In the genomic region with DNA sequence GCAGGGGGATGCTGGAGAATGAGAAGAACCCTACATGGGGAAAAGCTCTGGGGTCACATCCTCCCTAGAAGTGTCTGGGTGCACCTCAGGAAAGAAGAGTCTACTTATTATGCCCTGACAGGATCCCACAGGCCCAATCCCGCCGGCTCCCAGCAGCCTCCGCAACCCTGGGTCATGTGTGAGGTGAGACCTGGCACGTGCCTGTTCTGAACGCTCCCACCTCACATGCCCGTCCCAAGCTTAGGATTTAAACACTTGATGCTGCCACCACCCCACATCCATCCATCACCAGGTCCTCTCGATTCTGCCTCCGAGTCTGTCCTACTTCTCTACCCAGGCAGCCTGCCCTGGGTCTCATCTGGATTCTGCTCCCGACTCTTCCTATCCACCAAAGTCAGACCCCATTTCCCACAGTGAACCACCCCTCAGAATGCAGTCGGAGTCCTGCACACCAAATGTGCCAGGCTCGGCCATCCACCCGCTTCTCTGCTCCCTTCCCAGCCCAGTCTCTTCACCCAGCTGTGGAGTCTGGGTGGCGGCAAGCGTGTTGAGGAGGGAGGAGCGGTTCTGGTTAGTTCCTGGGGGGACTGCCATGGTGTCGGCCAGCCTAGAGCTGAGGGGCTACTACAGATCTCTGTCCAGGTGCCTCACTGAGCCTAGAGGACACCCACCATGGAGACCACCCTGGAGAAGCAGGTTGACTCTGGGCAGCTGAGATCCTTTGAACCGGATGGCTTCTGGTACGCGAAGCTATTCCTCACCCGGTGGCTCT, we compare ENCODE assay signal across 8 cellular contexts. TPM values are rescaled to one million over a fixed set of nuclear protein-coding genes. Genes with fewer than 3 reads are reported as not detected.
DNase-seq lines count a peak whose midpoint lies in the region; TF ChIP-seq lines count a peak whose summit lies in the region.

No MANE protein-coding gene starts in this region.

- H3K36me3 ChIP-seq in mesendoderm (ENCODE audit: control insufficient read depth, insufficient read depth, low read length): peaks cover 41% of the 10 kb centered on the region
- peaks cover 0 to 8% (median 0%) of the 10 kb centered on the region in 4 donors for H3K36me3 ChIP-seq in transverse colon

- no peak for TF ChIP-seq POLR2A in transverse colon (IDR thresholded peaks at IDR 0.05)

- H2AK5ac ChIP-seq in mesendoderm (ENCODE audit: low read length): no peak overlapping the region

- TF ChIP-seq CTCF in transverse colon (IDR thresholded peaks at IDR 0.05): no peak

- no peak for TF ChIP-seq EP300 in transverse colon (IDR thresholded peaks at IDR 0.05; ENCODE audit: low read depth)

- H2BK120ac ChIP-seq in mesendoderm (ENCODE audit: low read depth, low read length): no peak overlapping the region

- no peaks in the 10 kb centered on the region for H3K27me3 ChIP-seq in mesendoderm (ENCODE audit: insufficient read depth, low read length, poor library complexity)
- no peaks in the 10 kb centered on the region for H3K27me3 ChIP-seq in transverse colon

- peaks cover 44% of the 10 kb centered on the region for H3K79me1 ChIP-seq in mesendoderm (ENCODE audit: low read length)

- H3K18ac ChIP-seq in mesendoderm (ENCODE audit: low read length): no peak overlapping the region

- H3K56ac ChIP-seq in mesendoderm (ENCODE audit: low read length): peak overlapping the region; percentile 38

- H2BK15ac ChIP-seq in mesendoderm (replicated peaks; ENCODE audit: low read depth): no peak overlapping the region

- intact Hi-C loops in transverse colon (cut with DNase I; ENCODE audit: low total_unique reads): no loop called here

- no peak overlapping the region for H3K4ac ChIP-seq in mesendoderm (ENCODE audit: low read depth, low read length)

- no peak overlapping the region for H2BK5ac ChIP-seq in mesendoderm (ENCODE audit: low read length)

- H3K79me2 ChIP-seq in mesendoderm (ENCODE audit: control insufficient read depth, insufficient read depth, low read length): peaks cover 64% of the 10 kb centered on the region

- WGBS in mesendoderm (ENCODE audit: extremely low coverage, insufficient coverage, low lambda C conversion rate): no CpG with 5 or more reads among the region's 20 CpGs
- 90 to 93% methylated on average over 10 to 20 of the region's 20 CpGs for WGBS in transverse colon (ENCODE audit: low coverage in 1 of 2), 2 donors

- H4K8ac ChIP-seq in mesendoderm (ENCODE audit: low read depth, low read length): no peak overlapping the region

- in situ Hi-C loops in transverse colon (cut with MboI; ENCODE audit: low pct_ligation_motif_present in 1 of 4, low pct_unique_long_range_greater_than_20kb in 1 of 4, low sequenced_read_pairs in 3 of 4): no loop called here

- H3K4me2 ChIP-seq in mesendoderm (ENCODE audit: low read length): no peak overlapping the region

- peak; percentile 61 for DNase-seq in activated effector memory CD4-positive, alpha-beta T cell treated with anti-CD3 and anti-CD28 coated beads, Interleukin-2, amount 50 U/mL, for 16 hours
- DNase-seq in activated effector memory CD4-positive, alpha-beta T cell treated with Interleukin-2 at 50 U/mL for 16 hours: no peak
- DNase-seq in activated naive CD4-positive, alpha-beta T cell treated with anti-CD3 and anti-CD28 coated beads, Interleukin-2, amount 50 U/mL, for 16 hours: peak; percentile 3
- DNase-seq in mesendoderm (peak; percentile 1), transverse colon (peak; percentile 14), SW 1271 (lab: John Stamatoyannopoulos, UW) (no peak), cerebellum (ENCODE audit: low spot score) (no peak)
- no peak for DNase-seq in central memory CD4-positive, alpha-beta T cell

- H3K4me3 ChIP-seq in mesendoderm (ENCODE audit: low read length): no peak overlapping the region
- H3K4me3 ChIP-seq in transverse colon: no peak overlapping the region

- no peak overlapping the region for H3K23ac ChIP-seq in mesendoderm (ENCODE audit: low read length)

- peaks cover 20% of the 10 kb centered on the region for H3K4me1 ChIP-seq in mesendoderm (ENCODE audit: control insufficient read depth, low read depth, low read length)
- H3K4me1 ChIP-seq in transverse colon: peaks cover 36 to 73% (median 64%) of the 10 kb centered on the region in 4 donors

- no peaks in the 10 kb centered on the region for H3K9me3 ChIP-seq in transverse colon

- H3K9ac ChIP-seq in mesendoderm (ENCODE audit: low read length): no peak overlapping the region

- H3K27ac ChIP-seq in mesendoderm (ENCODE audit: low read depth, low read length): peak overlapping the region; percentile 13
- H3K27ac ChIP-seq in transverse colon: peak overlapping the region in 3 of 4 donors; percentile 76 to 92 (median 90)

- no peak overlapping the region for H4K5ac ChIP-seq in mesendoderm (ENCODE audit: low read length)

RNA-seq across cellular contexts. Expression of a gene that starts 23.9 kb away (rescaled TPM):
- polyA plus RNA-seq in mesendoderm (2013, experiment 1 of 2): 253 TPM
- polyA plus RNA-seq in mesendoderm (2013, experiment 2 of 2): 262 TPM
- total RNA-seq in transverse colon (10 to 100 TPM; 37.2 to 98.9 (median 69.1) TPM), cerebellum (50.2 TPM)

Comparison
In these comparisons a context has a peak if more than half of its experiments do, and no peak if none do; other contexts are left out.
1. DNase-seq: peak in activated effector memory CD4-positive, alpha-beta T cell treated with anti-CD3 and anti-CD28 coated beads, Interleukin-2, amount 50 U/mL, for 16 hours (single experiment), activated naive CD4-positive, alpha-beta T cell treated with anti-CD3 and anti-CD28 coated beads, Interleukin-2, amount 50 U/mL, for 16 hours (single experiment), mesendoderm (single experiment) and transverse colon (single experiment); none in activated effector memory CD4-positive, alpha-beta T cell treated with Interleukin-2 at 50 U/mL for 16 hours (single experiment), SW 1271 (0 of 2), cerebellum (single experiment) and central memory CD4-positive, alpha-beta T cell (single experiment).